ENCODE assay signal across 19 cellular contexts in genomic region chr6:135196739-135197510, GRCh38. TPM values are rescaled to one million over a fixed set of nuclear protein-coding genes. Genes with fewer than 3 reads are reported as not detected.
DNase-seq lines count a peak whose midpoint lies in the region; ATAC-seq and TF ChIP-seq lines count a peak whose summit lies in the region.
"Had no signal": no experiment of that assay in that cellular context is flagged by ENCODE, and none has a peak within 500 bp of the region (broad histone marks: within the 10 kb centered on the region; RNA-seq: fewer than 3 reads in every experiment).

No MANE protein-coding gene starts in this region.

- TF ChIP-seq CTCF in osteoblast (IDR thresholded peaks at IDR 0.05; ENCODE audit: extremely low read depth, low read depth, low read length) (no peak), heart right ventricle (IDR thresholded peaks at IDR 0.05) (no peak), heart left ventricle (IDR thresholded peaks at IDR 0.05) (no peak)

- H3K4me3 ChIP-seq in osteoblast (ENCODE audit: insufficient read depth, low read length) (peak overlapping the region; percentile 9), heart right ventricle (peak overlapping the region in 1 of 10 donors; percentile 17), heart left ventricle (no peak overlapping the region)
- H3K4me3 ChIP-seq: gastrocnemius medialis, HAP-1, neural progenitor cell, stomach had no signal

- no peaks in the 10 kb centered on the region for H3K27me3 Mint-ChIP-seq in activated T-helper 1 cell treated with anti-CD3 and anti-CD28 coated beads, Interleukin-12 subunit alpha, Interleukin-12 subunit beta, Interleukin-2, Interleukin-4 antibody, amounts not matched to agents 30 ng/mL and 10 ng/mL and 1 ng/mL, durations not matched to agents 14 hours and 24 hours and 36 hours (ENCODE audit: insufficient read depth)

- DNase-seq in activated CD4-positive, alpha-beta T cell treated with anti-CD3 and anti-CD28 coated beads, Interleukin-2, amount 50 U/mL, for 48 hours = peak; percentile 17 to 28
- DNase-seq in activated CD4-positive, alpha-beta T cell treated with anti-CD3 and anti-CD28 coated beads, Interleukin-2, amount 50 U/mL, for 4 hours = no peak
- no peak for DNase-seq in activated T-helper 1 cell treated with anti-CD3 and anti-CD28 coated beads, Interleukin-12 subunit alpha, Interleukin-12 subunit beta, Interleukin-2, Interleukin-4 antibody, amounts not matched to agents 30 ng/mL and 10 ng/mL and 1 ng/mL, durations not matched to agents 14 hours and 24 hours and 36 hours (ENCODE audit: low spot score)
- DNase-seq in osteoblast (ENCODE audit: insufficient read length, low spot score, missing footprints) = no peak
- DNase-seq in heart right ventricle = no peak
- no peak for DNase-seq in heart left ventricle
- DNase-seq in germinal center (ENCODE audit: low spot score) = no peak
- DNase-seq: Caco-2, gastrocnemius medialis, GF-D8, mammary epithelial cell, NCI-H2029, stomach had no signal

- WGBS in heart right ventricle, 2 donors = 83 to 91% methylated on average over 10 of the region's 10 CpGs
- WGBS in heart left ventricle, 4 donors = 81 to 90% (median 85%) methylated on average over 10 of the region's 10 CpGs

- intact Hi-C loops in activated T-helper 1 cell treated with anti-CD3 and anti-CD28 coated beads, Interleukin-12 subunit alpha, Interleukin-12 subunit beta, Interleukin-2, Interleukin-4 antibody, amounts not matched to agents 30 ng/mL and 10 ng/mL and 1 ng/mL, durations not matched to agents 14 hours and 24 hours and 36 hours (cut with micrococcal nuclease) = loop anchor here (1.0 to 5.0 kb wide), 7 partner anchors 14 to 240 kb away; no protein-coding TSS in a partner anchor
- intact Hi-C loops in heart right ventricle (cut with DNase I) = no loop called here
- intact Hi-C loops in heart left ventricle (cut with DNase I) = no loop called here

- H3K4me1 Mint-ChIP-seq in activated T-helper 1 cell treated with anti-CD3 and anti-CD28 coated beads, Interleukin-12 subunit alpha, Interleukin-12 subunit beta, Interleukin-2, Interleukin-4 antibody, amounts not matched to agents 30 ng/mL and 10 ng/mL and 1 ng/mL, durations not matched to agents 14 hours and 24 hours and 36 hours (ENCODE audit: low read depth) = peaks cover 54% of the 10 kb centered on the region

- peak overlapping the region; percentile 67 for H3K4me2 ChIP-seq in osteoblast (ENCODE audit: insufficient read depth, low read length)
- H3K4me2 ChIP-seq: KMS-11, neural progenitor cell had no signal

- no peaks in the 10 kb centered on the region for H3K9me3 ChIP-seq in osteoblast (ENCODE audit: low read depth, low read length)
- no peaks in the 10 kb centered on the region for H3K9me3 ChIP-seq in heart right ventricle
- H3K9me3 ChIP-seq in heart left ventricle = no peaks in the 10 kb centered on the region
- H3K9me3 ChIP-seq: Caco-2, gastrocnemius medialis, HAP-1, stomach had no signal

- ATAC-seq in GM19463 (IDR thresholded peaks at IDR 0.05; ENCODE audit: unreplicated experiment) (peak; percentile 54), heart right ventricle (no peak), heart left ventricle (no peak)
- ATAC-seq: gastrocnemius medialis, sciatic nerve had no signal

- no peaks in the 10 kb centered on the region for H3K27me3 ChIP-seq in osteoblast (ENCODE audit: insufficient read depth, low read length)
- no peaks in the 10 kb centered on the region for H3K27me3 ChIP-seq in heart right ventricle
- H3K27me3 ChIP-seq in heart left ventricle = no peaks in the 10 kb centered on the region
- H3K27me3 ChIP-seq: gastrocnemius medialis, neural progenitor cell, stomach had no signal

- H3K36me3 Mint-ChIP-seq in activated T-helper 1 cell treated with anti-CD3 and anti-CD28 coated beads, Interleukin-12 subunit alpha, Interleukin-12 subunit beta, Interleukin-2, Interleukin-4 antibody, amounts not matched to agents 30 ng/mL and 10 ng/mL and 1 ng/mL, durations not matched to agents 14 hours and 24 hours and 36 hours (ENCODE audit: low read depth) = peaks cover 60% of the 10 kb centered on the region

- peak overlapping the region; percentile 45 for H2AFZ ChIP-seq in osteoblast (ENCODE audit: low read length)
- H2AFZ ChIP-seq: neural progenitor cell had no signal

- H4K20me1 ChIP-seq in osteoblast (ENCODE audit: insufficient read depth, low read length) = no peaks in the 10 kb centered on the region

- no peaks in the 10 kb centered on the region for H3K79me2 ChIP-seq in osteoblast (ENCODE audit: insufficient read depth, low read length)

- H3K27ac Mint-ChIP-seq in activated T-helper 1 cell treated with anti-CD3 and anti-CD28 coated beads, Interleukin-12 subunit alpha, Interleukin-12 subunit beta, Interleukin-2, Interleukin-4 antibody, amounts not matched to agents 30 ng/mL and 10 ng/mL and 1 ng/mL, durations not matched to agents 14 hours and 24 hours and 36 hours = peak overlapping the region; percentile 75
- H3K27ac Mint-ChIP-seq: neural progenitor cell had no signal

- peak overlapping the region; percentile 38 for H3K4me3 Mint-ChIP-seq in activated T-helper 1 cell treated with anti-CD3 and anti-CD28 coated beads, Interleukin-12 subunit alpha, Interleukin-12 subunit beta, Interleukin-2, Interleukin-4 antibody, amounts not matched to agents 30 ng/mL and 10 ng/mL and 1 ng/mL, durations not matched to agents 14 hours and 24 hours and 36 hours
- H3K4me3 Mint-ChIP-seq: neural progenitor cell had no signal

- TF ChIP-seq POLR2A in heart left ventricle (IDR thresholded peaks at IDR 0.05) = no peak

- no peaks in the 10 kb centered on the region for H3K9me3 Mint-ChIP-seq in activated T-helper 1 cell treated with anti-CD3 and anti-CD28 coated beads, Interleukin-12 subunit alpha, Interleukin-12 subunit beta, Interleukin-2, Interleukin-4 antibody, amounts not matched to agents 30 ng/mL and 10 ng/mL and 1 ng/mL, durations not matched to agents 14 hours and 24 hours and 36 hours
- H3K9me3 Mint-ChIP-seq: neural progenitor cell had no signal

- peaks cover 3% of the 10 kb centered on the region for H3K4me1 ChIP-seq in osteoblast (ENCODE audit: insufficient read depth, low read length)
- peaks cover 0 to 16% (median 0%) of the 10 kb centered on the region in 9 donors for H3K4me1 ChIP-seq in heart right ventricle
- peaks cover 0 to 12% (median 0%) of the 10 kb centered on the region in 12 donors for H3K4me1 ChIP-seq in heart left ventricle
- H3K4me1 ChIP-seq: Caco-2, gastrocnemius medialis, HAP-1, neural progenitor cell, stomach had no signal

- H3K36me3 ChIP-seq in osteoblast (ENCODE audit: insufficient read depth, low read length) = no peaks in the 10 kb centered on the region
- H3K36me3 ChIP-seq in heart right ventricle = peaks cover 0 to 3% (median 0%) of the 10 kb centered on the region in 9 donors
- H3K36me3 ChIP-seq in heart left ventricle = no peaks in the 10 kb centered on the region
- H3K36me3 ChIP-seq: gastrocnemius medialis, stomach had no signal

- H3K27ac ChIP-seq in osteoblast (ENCODE audit: low read depth, low read length) (no peak overlapping the region), heart right ventricle (no peak overlapping the region), heart left ventricle (no peak overlapping the region)
- H3K27ac ChIP-seq: gastrocnemius medialis, KMS-11, neural progenitor cell, RWPE1, stomach had no signal

RNA-seq across cellular contexts. Expression of gene MYB, which starts 15.8 kb away (rescaled TPM):
- 57.3 and 60.4 TPM in 2 replicates for total RNA-seq in activated T-helper 1 cell treated with anti-CD3 and anti-CD28 coated beads, Interleukin-12 subunit alpha, Interleukin-12 subunit beta, Interleukin-2, Interleukin-4 antibody, amounts not matched to agents 30 ng/mL and 10 ng/mL and 1 ng/mL, durations not matched to agents 14 hours and 24 hours and 36 hours
- under 0.01 and 0.36 TPM in 2 replicates for total RNA-seq in osteoblast
- under 1 TPM in 3 of 10 donors, not detected in 7; 0.13 to 0.39 (median 0.13) TPM for total RNA-seq in heart right ventricle
- under 1 TPM in 1 of 2 donors, not detected in 1; 0.01 TPM for polyA plus RNA-seq in heart right ventricle
- under 1 TPM in 3 of 9 donors, not detected in 6; 0.12 to 0.53 (median 0.20) TPM for total RNA-seq in heart left ventricle
- not detected for polyA plus RNA-seq in heart left ventricle

Comparison
In these comparisons a context has a peak if more than half of its experiments do, and no peak if none do; other contexts are left out.
1. DNase-seq: peak in activated CD4-positive, alpha-beta T cell treated with anti-CD3 and anti-CD28 coated beads, Interleukin-2, amount 50 U/mL, for 48 hours (2 of 2); none in activated CD4-positive, alpha-beta T cell treated with anti-CD3 and anti-CD28 coated beads, Interleukin-2, amount 50 U/mL, for 4 hours (0 of 2), activated T-helper 1 cell treated with anti-CD3 and anti-CD28 coated beads, Interleukin-12 subunit alpha, Interleukin-12 subunit beta, Interleukin-2, Interleukin-4 antibody, amounts not matched to agents 30 ng/mL and 10 ng/mL and 1 ng/mL, durations not matched to agents 14 hours and 24 hours and 36 hours (single experiment), osteoblast (single experiment), heart right ventricle (0 of 2), heart left ventricle (0 of 5) and germinal center (single experiment).
2. RNA of gene MYB, which starts 15.8 kb away (total RNA-seq): 57.3 to 60.4 TPM in activated T-helper 1 cell treated with anti-CD3 and anti-CD28 coated beads, Interleukin-12 subunit alpha, Interleukin-12 subunit beta, Interleukin-2, Interleukin-4 antibody, amounts not matched to agents 30 ng/mL and 10 ng/mL and 1 ng/mL, durations not matched to agents 14 hours and 24 hours and 36 hours; under 0.01 to 0.36 TPM in osteoblast, 0.12 to 0.53 TPM in heart left ventricle and 0.13 to 0.39 TPM in heart right ventricle; every median in the first group is over 10 times any median in the second.